In the genomic region with DNA sequence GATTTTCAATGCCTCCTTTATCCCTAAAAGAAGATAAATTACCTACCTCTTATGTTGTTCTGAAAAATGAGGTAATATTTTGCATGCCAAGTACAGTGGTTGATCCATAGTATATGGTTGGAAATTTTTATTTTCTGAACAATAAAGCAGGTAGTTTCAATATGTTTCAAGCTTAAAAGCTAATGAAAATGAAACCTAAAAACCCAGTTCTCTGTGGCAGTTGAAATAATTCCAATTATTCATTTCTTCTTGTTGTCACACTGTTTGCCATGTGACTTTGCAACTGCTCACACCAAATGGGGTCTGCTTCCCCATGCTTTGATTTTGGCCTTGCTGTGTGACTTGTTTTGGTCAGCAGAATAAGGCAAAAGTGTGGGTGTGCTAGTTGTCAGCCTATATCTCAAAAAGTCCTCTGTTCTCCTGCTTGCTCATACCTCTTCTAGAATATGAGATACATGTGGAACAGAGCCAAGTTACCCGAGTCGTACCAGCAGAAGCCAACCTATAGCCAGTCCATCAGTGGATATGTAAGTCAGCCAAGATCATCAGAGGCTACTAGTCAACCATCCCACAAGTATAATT, we compare ENCODE assay signal across 13 cellular contexts.
A peak's percentile ranks its signal among the peaks of the same experiment; 100 is the strongest.
DNase-seq lines count a peak whose midpoint lies in the region; ATAC-seq and TF ChIP-seq lines count a peak whose summit lies in the region.
"Had no signal": no experiment of that assay in that cellular context is flagged by ENCODE, and none has a peak within 500 bp of the region (broad histone marks: within the 10 kb centered on the region; RNA-seq: fewer than 3 reads in every experiment).

No MANE protein-coding gene starts in this region.

- H3K27me3 Mint-ChIP-seq in activated CD8-positive, alpha-beta T cell treated with anti-CD3 and anti-CD28 coated beads for 36 hours: no peaks in the 10 kb centered on the region
- no peaks in the 10 kb centered on the region for H3K27me3 Mint-ChIP-seq in activated CD8-positive, alpha-beta T cell treated with anti-CD3 and anti-CD28 coated beads, Interleukin-2, amount 10 ng/mL, durations not matched to agents 7 days and 5 days (ENCODE audit: low read depth)
- H3K27me3 Mint-ChIP-seq in activated naive CD8-positive, alpha-beta T cell treated with anti-CD3 and anti-CD28 coated beads for 36 hours: no peaks in the 10 kb centered on the region
- H3K27me3 Mint-ChIP-seq: memory B cell had no signal

- no peak overlapping the region for H2BK12ac ChIP-seq in trophoblast cell (ENCODE audit: low read length)

- no peak overlapping the region for H3K9ac ChIP-seq in trophoblast cell (ENCODE audit: low read length)

- peak overlapping the region; percentile 68 for H3K27ac Mint-ChIP-seq in activated CD8-positive, alpha-beta T cell treated with anti-CD3 and anti-CD28 coated beads for 36 hours
- H3K27ac Mint-ChIP-seq in activated CD8-positive, alpha-beta T cell treated with anti-CD3 and anti-CD28 coated beads, Interleukin-2, amount 10 ng/mL, durations not matched to agents 7 days and 5 days: no peak overlapping the region
- peak overlapping the region; percentile 83 for H3K27ac Mint-ChIP-seq in activated naive CD8-positive, alpha-beta T cell treated with anti-CD3 and anti-CD28 coated beads for 36 hours
- H3K27ac Mint-ChIP-seq: memory B cell had no signal

- intact Hi-C loops in activated CD8-positive, alpha-beta T cell treated with anti-CD3 and anti-CD28 coated beads for 36 hours (cut with micrococcal nuclease): no loop called here

- POLR2A ChIA-PET in activated CD8-positive, alpha-beta T cell treated with anti-CD3 and anti-CD28 coated beads for 36 hours (lab: Charles Lee): no interaction called here
- POLR2A ChIA-PET in activated CD8-positive, alpha-beta T cell treated with anti-CD3 and anti-CD28 coated beads, Interleukin-2, amount 10 ng/mL, durations not matched to agents 7 days and 5 days (lab: Charles Lee): no interaction called here

- no peaks in the 10 kb centered on the region for H3K27me3 ChIP-seq in trophoblast cell (ENCODE audit: insufficient read depth, low read length)
- H3K27me3 ChIP-seq: adrenal gland, hepatocyte had no signal

- no peak overlapping the region for H3K18ac ChIP-seq in trophoblast cell (ENCODE audit: low read length)

- H3K27ac ChIP-seq in trophoblast cell (ENCODE audit: low read depth, low read length): no peak overlapping the region
- H3K27ac ChIP-seq: adrenal gland, hepatocyte had no signal

- H3K9me3 ChIP-seq in trophoblast cell (ENCODE audit: insufficient read depth, low read depth, low read length): no peaks in the 10 kb centered on the region
- H3K9me3 ChIP-seq: adrenal gland had no signal

- no peak overlapping the region for H4K12ac ChIP-seq in trophoblast cell (ENCODE audit: low read depth, low read length)

- H3K79me2 ChIP-seq in trophoblast cell (ENCODE audit: control insufficient read depth, insufficient read depth, low read length, poor library complexity): no peaks in the 10 kb centered on the region
- H3K79me2 ChIP-seq: hepatocyte had no signal

- no peaks in the 10 kb centered on the region for H3K36me3 Mint-ChIP-seq in activated CD8-positive, alpha-beta T cell treated with anti-CD3 and anti-CD28 coated beads for 36 hours (ENCODE audit: low read depth)
- H3K36me3 Mint-ChIP-seq in activated CD8-positive, alpha-beta T cell treated with anti-CD3 and anti-CD28 coated beads, Interleukin-2, amount 10 ng/mL, durations not matched to agents 7 days and 5 days (ENCODE audit: low read depth): no peaks in the 10 kb centered on the region
- peaks cover 9% of the 10 kb centered on the region for H3K36me3 Mint-ChIP-seq in activated naive CD8-positive, alpha-beta T cell treated with anti-CD3 and anti-CD28 coated beads for 36 hours

- no peak overlapping the region for H4K91ac ChIP-seq in trophoblast cell (ENCODE audit: low read depth, low read length)

- CTCF ChIA-PET in activated CD8-positive, alpha-beta T cell treated with anti-CD3 and anti-CD28 coated beads for 36 hours (lab: Charles Lee): interaction anchor here (0.8 kb wide), 1 partner anchor 243 kb away, joined by 3 read pairs; no protein-coding TSS in a partner anchor
- CTCF ChIA-PET in activated CD8-positive, alpha-beta T cell treated with anti-CD3 and anti-CD28 coated beads, Interleukin-2, amount 10 ng/mL, durations not matched to agents 7 days and 5 days (lab: Charles Lee): no interaction called here

- ATAC-seq in activated CD8-positive, alpha-beta T cell treated with anti-CD3 and anti-CD28 coated beads for 36 hours: peak; percentile 51
- no peak for ATAC-seq in activated CD8-positive, alpha-beta T cell treated with anti-CD3 and anti-CD28 coated beads, Interleukin-2, amount 10 ng/mL, durations not matched to agents 7 days and 5 days
- peak; percentile 48 for ATAC-seq in HG03135 (IDR thresholded peaks at IDR 0.05; ENCODE audit: unreplicated experiment)
- ATAC-seq in stimulated activated naive CD8-positive, alpha-beta T cell treated with anti-CD3 and anti-CD28 coated beads, Interleukin-15, Interleukin-2, amounts not matched to agents 100 U/mL and 50 U/mL, for 24 hours: peak; percentile 40
- no peak for ATAC-seq in GM21786 (IDR thresholded peaks at IDR 0.05; ENCODE audit: unreplicated experiment)

- H2BK5ac ChIP-seq in trophoblast cell (ENCODE audit: low read depth, low read length, poor library complexity): no peak overlapping the region

- H3K4me3 ChIP-seq in trophoblast cell (ENCODE audit: low read depth, low read length): no peak overlapping the region
- H3K4me3 ChIP-seq: adrenal gland, hepatocyte had no signal

- no peaks in the 10 kb centered on the region for H3K4me1 ChIP-seq in trophoblast cell (ENCODE audit: control insufficient read depth in 1 of 2, insufficient read depth in 2 of 2, low read length in 2 of 2)
- H3K4me1 ChIP-seq: adrenal gland had no signal

- no peak overlapping the region for H3K4ac ChIP-seq in trophoblast cell (ENCODE audit: low read depth, low read length)

- peaks cover 29% of the 10 kb centered on the region for H3K4me1 Mint-ChIP-seq in activated CD8-positive, alpha-beta T cell treated with anti-CD3 and anti-CD28 coated beads for 36 hours (ENCODE audit: low read depth)
- H3K4me1 Mint-ChIP-seq in activated CD8-positive, alpha-beta T cell treated with anti-CD3 and anti-CD28 coated beads, Interleukin-2, amount 10 ng/mL, durations not matched to agents 7 days and 5 days (ENCODE audit: low read depth): peaks cover 19% of the 10 kb centered on the region
- H3K4me1 Mint-ChIP-seq in activated naive CD8-positive, alpha-beta T cell treated with anti-CD3 and anti-CD28 coated beads for 36 hours: peaks cover 27% of the 10 kb centered on the region
- H3K4me1 Mint-ChIP-seq: memory B cell had no signal

- H3K36me3 ChIP-seq in trophoblast cell (ENCODE audit: control insufficient read depth in 1 of 2, insufficient read depth in 2 of 2, low read length in 2 of 2): no peaks in the 10 kb centered on the region
- H3K36me3 ChIP-seq: adrenal gland had no signal

- WGBS in trophoblast cell (ENCODE audit: extremely low coverage, insufficient coverage, insufficient read length): no CpG with 5 or more reads among the region's 2 CpGs

- no peak overlapping the region for H2AFZ ChIP-seq in trophoblast cell (ENCODE audit: insufficient read depth, low read length, poor library complexity)
- H2AFZ ChIP-seq: hepatocyte had no signal

- H3K14ac ChIP-seq in trophoblast cell (ENCODE audit: low read length): no peak overlapping the region

- no peaks in the 10 kb centered on the region for H3K9me3 Mint-ChIP-seq in activated CD8-positive, alpha-beta T cell treated with anti-CD3 and anti-CD28 coated beads for 36 hours
- H3K9me3 Mint-ChIP-seq in activated CD8-positive, alpha-beta T cell treated with anti-CD3 and anti-CD28 coated beads, Interleukin-2, amount 10 ng/mL, durations not matched to agents 7 days and 5 days (ENCODE audit: insufficient read depth): no peaks in the 10 kb centered on the region
- no peaks in the 10 kb centered on the region for H3K9me3 Mint-ChIP-seq in activated naive CD8-positive, alpha-beta T cell treated with anti-CD3 and anti-CD28 coated beads for 36 hours
- H3K9me3 Mint-ChIP-seq: memory B cell had no signal

- H2BK120ac ChIP-seq in trophoblast cell (ENCODE audit: insufficient read depth, low read length, poor library complexity): no peak overlapping the region

- peak; percentile 9 for DNase-seq in activated CD8-positive, alpha-beta T cell treated with anti-CD3 and anti-CD28 coated beads for 36 hours
- DNase-seq in activated CD8-positive, alpha-beta T cell treated with anti-CD3 and anti-CD28 coated beads, Interleukin-2, amount 10 ng/mL, durations not matched to agents 7 days and 5 days: no peak
- peak; percentile 8 for DNase-seq in activated naive CD8-positive, alpha-beta T cell treated with anti-CD3 and anti-CD28 coated beads for 36 hours
- no peak for DNase-seq in stimulated activated naive CD8-positive, alpha-beta T cell treated with anti-CD3 and anti-CD28 coated beads, Interleukin-15, Interleukin-2, amounts not matched to agents 100 U/mL and 50 U/mL, for 24 hours
- no peak for DNase-seq in activated CD4-positive, CD25-positive, alpha-beta regulatory T cell treated with anti-CD3 and anti-CD28 coated beads, Interleukin-2, amount 50 U/mL, for 72 hours
- no peak for DNase-seq in trophoblast cell
- DNase-seq: adrenal gland, EL, NCI-H774 had no signal

- no peak overlapping the region for H3K4me2 ChIP-seq in trophoblast cell (ENCODE audit: low read length)
- H3K4me2 ChIP-seq: hepatocyte had no signal

- no peaks in the 10 kb centered on the region for H3K79me1 ChIP-seq in trophoblast cell (ENCODE audit: low read length)

- H4K8ac ChIP-seq in trophoblast cell (ENCODE audit: low read depth, low read length): no peak overlapping the region

- no peak overlapping the region for H3K4me3 Mint-ChIP-seq in activated CD8-positive, alpha-beta T cell treated with anti-CD3 and anti-CD28 coated beads for 36 hours
- H3K4me3 Mint-ChIP-seq in activated CD8-positive, alpha-beta T cell treated with anti-CD3 and anti-CD28 coated beads, Interleukin-2, amount 10 ng/mL, durations not matched to agents 7 days and 5 days: no peak overlapping the region
- H3K4me3 Mint-ChIP-seq in activated naive CD8-positive, alpha-beta T cell treated with anti-CD3 and anti-CD28 coated beads for 36 hours: no peak overlapping the region
- H3K4me3 Mint-ChIP-seq: memory B cell had no signal

- no peak overlapping the region for H3K23ac ChIP-seq in trophoblast cell (ENCODE audit: low read length)

- H2AK5ac ChIP-seq in trophoblast cell (ENCODE audit: low read length): no peak overlapping the region

- no peak for TF ChIP-seq CTCF in activated CD8-positive, alpha-beta T cell treated with anti-CD3 and anti-CD28 coated beads for 36 hours (IDR thresholded peaks at IDR 0.05)

Comparison
In these comparisons a context has a peak if more than half of its experiments do, and no peak if none do; other contexts are left out.
1. ATAC-seq: peak in activated CD8-positive, alpha-beta T cell treated with anti-CD3 and anti-CD28 coated beads for 36 hours (single experiment), HG03135 (single experiment) and stimulated activated naive CD8-positive, alpha-beta T cell treated with anti-CD3 and anti-CD28 coated beads, Interleukin-15, Interleukin-2, amounts not matched to agents 100 U/mL and 50 U/mL, for 24 hours (single experiment); none in activated CD8-positive, alpha-beta T cell treated with anti-CD3 and anti-CD28 coated beads, Interleukin-2, amount 10 ng/mL, durations not matched to agents 7 days and 5 days (single experiment) and GM21786 (single experiment).
2. DNase-seq: peak in activated CD8-positive, alpha-beta T cell treated with anti-CD3 and anti-CD28 coated beads for 36 hours (single experiment) and activated naive CD8-positive, alpha-beta T cell treated with anti-CD3 and anti-CD28 coated beads for 36 hours (single experiment); none in activated CD8-positive, alpha-beta T cell treated with anti-CD3 and anti-CD28 coated beads, Interleukin-2, amount 10 ng/mL, durations not matched to agents 7 days and 5 days (single experiment), stimulated activated naive CD8-positive, alpha-beta T cell treated with anti-CD3 and anti-CD28 coated beads, Interleukin-15, Interleukin-2, amounts not matched to agents 100 U/mL and 50 U/mL, for 24 hours (single experiment), activated CD4-positive, CD25-positive, alpha-beta regulatory T cell treated with anti-CD3 and anti-CD28 coated beads, Interleukin-2, amount 50 U/mL, for 72 hours (single experiment) and trophoblast cell (0 of 2).